In the genomic region with DNA sequence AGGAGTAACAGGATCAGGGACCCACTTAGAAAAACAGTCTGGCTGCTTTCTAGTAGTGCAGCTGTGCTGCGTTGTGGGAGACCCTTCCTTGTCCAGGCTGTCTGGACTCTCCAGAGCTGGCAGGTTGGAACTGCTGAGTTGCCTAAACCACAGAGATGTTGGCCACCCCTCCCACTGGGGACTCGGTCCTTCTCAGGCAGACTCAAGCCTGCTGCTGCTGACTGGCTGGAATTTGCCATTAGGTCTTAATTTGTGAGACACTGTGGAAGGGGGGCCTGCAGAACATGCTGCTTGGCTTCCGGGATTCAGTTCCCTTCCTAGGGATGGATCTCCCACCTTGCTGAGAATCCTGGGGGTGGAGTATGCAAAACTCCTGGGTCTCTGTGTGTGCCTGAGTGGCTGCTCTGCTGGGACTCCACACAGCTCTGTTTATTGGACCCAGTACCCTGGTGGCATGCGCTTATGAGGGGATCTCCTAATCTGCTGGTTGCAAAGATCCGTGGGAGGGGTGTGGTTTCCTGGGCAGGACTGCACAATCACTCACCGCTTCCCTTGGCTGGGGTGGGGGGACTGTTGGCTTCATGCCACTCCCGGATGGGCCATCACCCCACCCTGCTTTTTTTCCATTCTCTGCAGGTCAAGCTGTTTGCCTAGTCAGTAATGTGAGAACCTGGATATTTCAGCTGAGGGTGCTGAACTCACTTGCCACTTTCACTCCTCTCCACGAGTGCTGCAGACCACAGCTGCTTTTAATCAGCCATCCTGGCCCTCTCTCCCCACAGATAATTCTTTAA, we compare ENCODE assay signal across 2 cellular contexts.
TF ChIP-seq lines count a peak whose summit lies in the region.

No MANE protein-coding gene starts in this region.

TF ChIP-seq in liver, 16 proteins besides CTCF, POLR2A, EP300 and RAD21 (continued from another document):
- TF ChIP-seq, protein P1, sequence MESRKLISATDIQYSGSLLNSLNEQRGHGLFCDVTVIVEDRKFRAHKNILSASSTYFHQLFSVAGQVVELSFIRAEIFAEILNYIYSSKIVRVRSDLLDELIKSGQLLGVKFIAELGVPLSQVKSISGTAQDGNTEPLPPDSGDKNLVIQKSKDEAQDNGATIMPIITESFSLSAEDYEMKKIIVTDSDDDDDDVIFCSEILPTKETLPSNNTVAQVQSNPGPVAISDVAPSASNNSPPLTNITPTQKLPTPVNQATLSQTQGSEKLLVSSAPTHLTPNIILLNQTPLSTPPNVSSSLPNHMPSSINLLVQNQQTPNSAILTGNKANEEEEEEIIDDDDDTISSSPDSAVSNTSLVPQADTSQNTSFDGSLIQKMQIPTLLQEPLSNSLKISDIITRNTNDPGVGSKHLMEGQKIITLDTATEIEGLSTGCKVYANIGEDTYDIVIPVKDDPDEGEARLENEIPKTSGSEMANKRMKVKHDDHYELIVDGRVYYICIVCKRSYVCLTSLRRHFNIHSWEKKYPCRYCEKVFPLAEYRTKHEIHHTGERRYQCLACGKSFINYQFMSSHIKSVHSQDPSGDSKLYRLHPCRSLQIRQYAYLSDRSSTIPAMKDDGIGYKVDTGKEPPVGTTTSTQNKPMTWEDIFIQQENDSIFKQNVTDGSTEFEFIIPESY (IDR thresholded peaks at IDR 0.05) = no peak
- TF ChIP-seq HNF4G (IDR thresholded peaks at IDR 0.05) (no peak), NR2F2 (IDR thresholded peaks at IDR 0.05) (peak; percentile 40)
- TF ChIP-seq, protein P2, sequence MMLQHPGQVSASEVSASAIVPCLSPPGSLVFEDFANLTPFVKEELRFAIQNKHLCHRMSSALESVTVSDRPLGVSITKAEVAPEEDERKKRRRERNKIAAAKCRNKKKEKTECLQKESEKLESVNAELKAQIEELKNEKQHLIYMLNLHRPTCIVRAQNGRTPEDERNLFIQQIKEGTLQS (IDR thresholded peaks at IDR 0.05) = no peak

TF ChIP-seq in HepG2, 621 proteins besides CTCF, POLR2A, EP300 and RAD21 (continued from another document):
- TF ChIP-seq, protein P3, sequence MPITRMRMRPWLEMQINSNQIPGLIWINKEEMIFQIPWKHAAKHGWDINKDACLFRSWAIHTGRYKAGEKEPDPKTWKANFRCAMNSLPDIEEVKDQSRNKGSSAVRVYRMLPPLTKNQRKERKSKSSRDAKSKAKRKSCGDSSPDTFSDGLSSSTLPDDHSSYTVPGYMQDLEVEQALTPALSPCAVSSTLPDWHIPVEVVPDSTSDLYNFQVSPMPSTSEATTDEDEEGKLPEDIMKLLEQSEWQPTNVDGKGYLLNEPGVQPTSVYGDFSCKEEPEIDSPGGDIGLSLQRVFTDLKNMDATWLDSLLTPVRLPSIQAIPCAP (CRISPR knock-in tag; IDR thresholded peaks at IDR 0.05; ENCODE audit: low read depth) = no peak
- no peak for TF ChIP-seq YY1 (IDR thresholded peaks at IDR 0.05; ENCODE audit: insufficient read depth, insufficient replicate concordance, low read depth, low read length)
- no peak for TF ChIP-seq PAWR (CRISPR knock-in tag; IDR thresholded peaks at IDR 0.05; ENCODE audit: borderline replicate concordance)
- no peak for TF ChIP-seq U2AF1 (optimal IDR thresholded peaks at IDR 0.05; ENCODE audit: low read depth, low read length)
TF ChIP-seq in HepG2: peak in this region for 0.
